9 cellular contexts compared by ENCODE assay signal in the genomic region with DNA sequence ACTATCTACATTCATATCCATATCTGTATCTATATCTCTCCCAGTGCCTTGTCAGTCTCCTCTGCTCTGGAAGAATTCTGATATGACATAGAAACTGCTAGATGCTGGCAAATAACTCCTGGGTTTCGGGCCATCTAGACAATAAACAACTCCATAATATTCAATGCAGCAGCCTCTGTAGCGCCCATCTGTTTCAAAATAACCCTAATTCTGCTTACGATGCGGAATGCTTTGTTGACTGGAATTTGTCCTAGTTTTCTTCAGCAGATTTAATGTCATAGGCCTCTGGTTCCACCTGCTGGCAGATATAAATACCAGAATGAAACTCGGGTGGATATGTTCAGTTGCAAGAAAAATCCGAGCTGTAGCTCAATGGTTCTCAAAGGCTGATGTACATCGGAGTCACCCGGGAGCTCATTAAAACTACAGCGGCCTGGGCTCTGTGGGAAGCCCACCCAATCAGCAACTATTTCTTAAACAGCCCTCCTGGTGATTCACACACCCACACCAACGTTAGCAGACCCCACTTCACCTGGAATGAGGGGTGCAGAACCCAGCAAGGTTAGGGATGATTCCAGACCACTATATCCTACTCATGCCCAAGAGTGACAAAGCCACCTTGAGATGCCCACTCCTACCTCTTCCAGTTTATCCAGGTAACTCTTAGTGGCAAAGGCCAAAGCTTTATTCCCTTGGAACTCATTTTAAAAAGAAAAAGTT.
A peak's percentile ranks its signal among the peaks of the same experiment; 100 is the strongest.
DNase-seq lines count a peak whose midpoint lies in the region; ATAC-seq and TF ChIP-seq lines count a peak whose summit lies in the region.
"Had no signal": no experiment of that assay in that cellular context is flagged by ENCODE, and none has a peak within 500 bp of the region (broad histone marks: within the 10 kb centered on the region; RNA-seq: fewer than 3 reads in every experiment).

No MANE protein-coding gene starts in this region.

- no peaks in the 10 kb centered on the region for H3K27me3 Mint-ChIP-seq in natural killer cell (ENCODE audit: low read depth in 2 of 2)
- H3K27me3 Mint-ChIP-seq: central memory CD8-positive, alpha-beta T cell had no signal

- BruUV-seq in Panc1 (replicated peaks; lab: Mats Ljungman, UMichigan): no TSS peak

- POLR2A ChIA-PET in Panc1 (lab: Charles Lee): no interaction called here

- H3K4me3 Mint-ChIP-seq in natural killer cell: no peak overlapping the region
- H3K4me3 Mint-ChIP-seq: central memory CD8-positive, alpha-beta T cell had no signal

- H3K4me1 Mint-ChIP-seq in natural killer cell: peaks cover 5 to 11% of the 10 kb centered on the region in 2 donors

- H3K9ac ChIP-seq in liver (ENCODE audit: low read depth in 1 of 2, low read length in 2 of 2): no peak overlapping the region

- CTCF ChIA-PET in Panc1 (lab: Charles Lee): no interaction called here

- H3K9me3 ChIP-seq in Panc1 (ENCODE audit: control insufficient read depth, insufficient read depth, low read depth, low read length) (no peaks in the 10 kb centered on the region), liver (ENCODE audit: control insufficient read depth in 4 of 4, low read length in 3 of 4) (no peaks in the 10 kb centered on the region), tibial nerve (no peaks in the 10 kb centered on the region)

- TF ChIP-seq RAD21 in liver (IDR thresholded peaks at IDR 0.05): peak; percentile 96 to 97

- TF ChIP-seq POLR2A in tibial nerve (IDR thresholded peaks at IDR 0.05): no peak

- TF ChIP-seq EP300 in tibial nerve (IDR thresholded peaks at IDR 0.05): peak in 1 of 2 donors; percentile 69

- peak overlapping the region; percentile 9; the same call in 1 of the 2 replicates for H3K4me3 ChIP-seq in Jurkat, Clone E6-1 (ENCODE audit: low read length)
- H3K4me3 ChIP-seq in Panc1 (ENCODE audit: low read depth in 2 of 2, low read length in 2 of 2) (no peak overlapping the region), liver (ENCODE audit: low read depth in 1 of 3, low read length in 3 of 3) (no peak overlapping the region), tibial nerve (no peak overlapping the region)

- H3K36me3 Mint-ChIP-seq in natural killer cell: no peaks in the 10 kb centered on the region

- ATAC-seq in GM21390 (IDR thresholded peaks at IDR 0.05; ENCODE audit: unreplicated experiment): peak; percentile 17
- ATAC-seq in Panc1: peak; percentile 86
- ATAC-seq in natural killer cell: no peak

- in situ Hi-C loops in Panc1 (cut with HindIII; ENCODE audit: low pct_unique_long_range_greater_than_20kb, low sequenced_read_pairs): no loop called here

- peak; percentile 80 for TF ChIP-seq CTCF in Panc1 (IDR thresholded peaks at IDR 0.05)
- TF ChIP-seq CTCF in liver (IDR thresholded peaks at IDR 0.05; ENCODE audit: low read depth, low read length, missing input control): peak; percentile 88
- TF ChIP-seq CTCF in tibial nerve (IDR thresholded peaks at IDR 0.05): peak; percentile 52 to 85 (median 64)
- TF ChIP-seq CTCF in natural killer cell (IDR thresholded peaks at IDR 0.05): no peak

- WGBS in liver: 20% methylated on average over 10 of the region's 10 CpGs
- WGBS in tibial nerve, 2 donors: 13 to 15% methylated on average over 10 of the region's 10 CpGs

- DNase-seq in EL: peak; percentile 80
- peak; percentile 77 for DNase-seq in Jurkat, Clone E6-1 (ENCODE audit: low read depth, low spot score)
- DNase-seq in Panc1 (ENCODE audit: low read depth, low spot score): peak; percentile 27
- DNase-seq in tibial nerve (ENCODE audit: low spot score in 2 of 2): peak in 1 of 2 donors; percentile 70
- DNase-seq in natural killer cell: no peak

- H3K27ac Mint-ChIP-seq in natural killer cell: no peak overlapping the region

- intact Hi-C loops in Panc1 (cut with micrococcal nuclease; ENCODE audit: unreplicated experiment): loop anchor here (2.0 kb wide), 3 partner anchors 171 to 1315 kb away; no protein-coding TSS in a partner anchor
- intact Hi-C loops in natural killer cell (cut with micrococcal nuclease): loop anchor here (10.0 kb wide), 1 partner anchor 1321 kb away; no protein-coding TSS in a partner anchor

- no peaks in the 10 kb centered on the region for H3K27me3 ChIP-seq in Panc1 (ENCODE audit: control insufficient read depth, insufficient read depth, low read length)
- H3K27me3 ChIP-seq in liver (ENCODE audit: control insufficient read depth in 4 of 4, insufficient read depth in 4 of 4, low read length in 3 of 4): no peaks in the 10 kb centered on the region
- no peaks in the 10 kb centered on the region for H3K27me3 ChIP-seq in tibial nerve

- H3K36me3 ChIP-seq in Panc1 (ENCODE audit: control insufficient read depth, insufficient read depth, low read length) (no peaks in the 10 kb centered on the region), liver (ENCODE audit: control insufficient read depth in 4 of 4, insufficient read depth in 3 of 4, low read depth in 1 of 4, low read length in 3 of 4) (peaks cover 0 to 2% (median 0%) of the 10 kb centered on the region in 4 donors), tibial nerve (no peaks in the 10 kb centered on the region)

- no peaks in the 10 kb centered on the region for H3K9me3 Mint-ChIP-seq in natural killer cell
- H3K9me3 Mint-ChIP-seq: central memory CD8-positive, alpha-beta T cell had no signal

- H3K4me1 ChIP-seq in Panc1 (ENCODE audit: control insufficient read depth, insufficient read depth, low read length) (no peaks in the 10 kb centered on the region), liver (ENCODE audit: control insufficient read depth in 4 of 4, insufficient read depth in 4 of 4, low read length in 3 of 4) (peaks cover 0 to 8% (median 4%) of the 10 kb centered on the region in 4 donors), tibial nerve (peaks cover 0 to 30% (median 13%) of the 10 kb centered on the region in 4 donors)

- no peak overlapping the region for H3K27ac ChIP-seq in Panc1 (ENCODE audit: low read length)
- H3K27ac ChIP-seq in cingulate gyrus (ENCODE audit: low read depth, low read length): peak overlapping the region; percentile 89
- H3K27ac ChIP-seq in liver (ENCODE audit: low read depth in 1 of 2, low read length in 2 of 2): no peak overlapping the region
- peak overlapping the region; percentile 25 to 61 (median 47) for H3K27ac ChIP-seq in tibial nerve

TF ChIP-seq in liver, 16 proteins besides CTCF, POLR2A, EP300 and RAD21:
- TF ChIP-seq FOXA2 (IDR thresholded peaks at IDR 0.05): peak; percentile 53
- TF ChIP-seq, protein P1, sequence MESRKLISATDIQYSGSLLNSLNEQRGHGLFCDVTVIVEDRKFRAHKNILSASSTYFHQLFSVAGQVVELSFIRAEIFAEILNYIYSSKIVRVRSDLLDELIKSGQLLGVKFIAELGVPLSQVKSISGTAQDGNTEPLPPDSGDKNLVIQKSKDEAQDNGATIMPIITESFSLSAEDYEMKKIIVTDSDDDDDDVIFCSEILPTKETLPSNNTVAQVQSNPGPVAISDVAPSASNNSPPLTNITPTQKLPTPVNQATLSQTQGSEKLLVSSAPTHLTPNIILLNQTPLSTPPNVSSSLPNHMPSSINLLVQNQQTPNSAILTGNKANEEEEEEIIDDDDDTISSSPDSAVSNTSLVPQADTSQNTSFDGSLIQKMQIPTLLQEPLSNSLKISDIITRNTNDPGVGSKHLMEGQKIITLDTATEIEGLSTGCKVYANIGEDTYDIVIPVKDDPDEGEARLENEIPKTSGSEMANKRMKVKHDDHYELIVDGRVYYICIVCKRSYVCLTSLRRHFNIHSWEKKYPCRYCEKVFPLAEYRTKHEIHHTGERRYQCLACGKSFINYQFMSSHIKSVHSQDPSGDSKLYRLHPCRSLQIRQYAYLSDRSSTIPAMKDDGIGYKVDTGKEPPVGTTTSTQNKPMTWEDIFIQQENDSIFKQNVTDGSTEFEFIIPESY (IDR thresholded peaks at IDR 0.05): no peak
- peak; percentile 19 to 30 for TF ChIP-seq RXRA (IDR thresholded peaks at IDR 0.05)
- TF ChIP-seq SP1 (IDR thresholded peaks at IDR 0.05): peak; percentile 26
- TF ChIP-seq, protein P2, sequence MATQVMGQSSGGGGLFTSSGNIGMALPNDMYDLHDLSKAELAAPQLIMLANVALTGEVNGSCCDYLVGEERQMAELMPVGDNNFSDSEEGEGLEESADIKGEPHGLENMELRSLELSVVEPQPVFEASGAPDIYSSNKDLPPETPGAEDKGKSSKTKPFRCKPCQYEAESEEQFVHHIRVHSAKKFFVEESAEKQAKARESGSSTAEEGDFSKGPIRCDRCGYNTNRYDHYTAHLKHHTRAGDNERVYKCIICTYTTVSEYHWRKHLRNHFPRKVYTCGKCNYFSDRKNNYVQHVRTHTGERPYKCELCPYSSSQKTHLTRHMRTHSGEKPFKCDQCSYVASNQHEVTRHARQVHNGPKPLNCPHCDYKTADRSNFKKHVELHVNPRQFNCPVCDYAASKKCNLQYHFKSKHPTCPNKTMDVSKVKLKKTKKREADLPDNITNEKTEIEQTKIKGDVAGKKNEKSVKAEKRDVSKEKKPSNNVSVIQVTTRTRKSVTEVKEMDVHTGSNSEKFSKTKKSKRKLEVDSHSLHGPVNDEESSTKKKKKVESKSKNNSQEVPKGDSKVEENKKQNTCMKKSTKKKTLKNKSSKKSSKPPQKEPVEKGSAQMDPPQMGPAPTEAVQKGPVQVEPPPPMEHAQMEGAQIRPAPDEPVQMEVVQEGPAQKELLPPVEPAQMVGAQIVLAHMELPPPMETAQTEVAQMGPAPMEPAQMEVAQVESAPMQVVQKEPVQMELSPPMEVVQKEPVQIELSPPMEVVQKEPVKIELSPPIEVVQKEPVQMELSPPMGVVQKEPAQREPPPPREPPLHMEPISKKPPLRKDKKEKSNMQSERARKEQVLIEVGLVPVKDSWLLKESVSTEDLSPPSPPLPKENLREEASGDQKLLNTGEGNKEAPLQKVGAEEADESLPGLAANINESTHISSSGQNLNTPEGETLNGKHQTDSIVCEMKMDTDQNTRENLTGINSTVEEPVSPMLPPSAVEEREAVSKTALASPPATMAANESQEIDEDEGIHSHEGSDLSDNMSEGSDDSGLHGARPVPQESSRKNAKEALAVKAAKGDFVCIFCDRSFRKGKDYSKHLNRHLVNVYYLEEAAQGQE (IDR thresholded peaks at IDR 0.05): no peak
- TF ChIP-seq NR2F2 (IDR thresholded peaks at IDR 0.05): peak; percentile 19
- peak; percentile 45 to 62 for TF ChIP-seq HNF4A (conservative IDR thresholded peaks at IDR 0.05)
TF ChIP-seq in liver: peak in this region for 5.

Comparison
In these comparisons a context has a peak if more than half of its experiments do, and no peak if none do; other contexts are left out.
1. ATAC-seq: peak in GM21390 (single experiment) and Panc1 (single experiment); none in natural killer cell (0 of 3).
2. H3K27ac ChIP-seq: peak in cingulate gyrus (single experiment) and tibial nerve (4 of 4); none in Panc1 (single experiment) and liver (0 of 2).